Comparison of ENCODE assay signal across 31 cellular contexts in genomic region chr15:94587071-94587470, GRCh38.
"Had no signal": no experiment of that assay in that cellular context is flagged by ENCODE, and none has a peak within 500 bp of the region (broad histone marks: within the 10 kb centered on the region; RNA-seq: fewer than 3 reads in every experiment).

No MANE protein-coding gene starts in this region.

- DNase-seq: activated B cell treated with CpG ODN at 0.5 μM for 24 hours; activated CD4-positive, alpha-beta memory T cell treated with anti-CD3 and anti-CD28 coated beads for 36 hours; activated CD4-positive, alpha-beta T cell treated with anti-CD3 and anti-CD28 coated beads for 48 hours; activated CD8-positive, alpha-beta memory T cell treated with anti-CD3 and anti-CD28 coated beads, Interleukin-2, amount 10 ng/mL, durations not matched to agents 7 days and 5 days; activated CD8-positive, alpha-beta memory T cell treated with anti-CD3 and anti-CD28 coated beads, Interleukin-2, amount 50 U/mL, for 4 hours; activated CD8-positive, alpha-beta T cell treated with anti-CD3 and anti-CD28 coated beads, Interleukin-2, amount 10 ng/mL, durations not matched to agents 7 days and 5 days; activated effector memory CD4-positive, alpha-beta T cell treated with anti-CD3 and anti-CD28 coated beads, Interleukin-2, amount 50 U/mL, for 16 hours; activated naive CD4-positive, alpha-beta T cell treated with anti-CD3 and anti-CD28 coated beads for 36 hours; activated naive CD8-positive, alpha-beta T cell treated with anti-CD3 and anti-CD28 coated beads for 36 hours; activated naive CD8-positive, alpha-beta T cell treated with anti-CD3 and anti-CD28 coated beads, Interleukin-2, amount 50 U/mL, for 24 hours; activated T-cell treated with anti-CD3 and anti-CD28 coated beads, Interleukin-2, amount 50 U/mL, for 1 hour; activated T-cell treated with anti-CD3 and anti-CD28 coated beads, Interleukin-2, amount 50 U/mL, for 48 hours; adrenal gland; amygdala; aorta; body of pancreas; central memory CD4-positive, alpha-beta T cell; cerebellar nuclear complex; colonic mucosa; effector CD8-positive, alpha-beta T cell; esophagus squamous epithelium; T-helper 1 cell; T-helper 17 cell; T1000; WERI-Rb-1 had no signal

- H3K27me3 ChIP-seq: adrenal gland, body of pancreas, colonic mucosa, esophagus squamous epithelium had no signal

- H3K27ac Mint-ChIP-seq: activated B cell treated with CpG ODN at 0.5 μM for 24 hours; activated CD4-positive, alpha-beta memory T cell treated with anti-CD3 and anti-CD28 coated beads for 36 hours; activated CD8-positive, alpha-beta memory T cell treated with anti-CD3 and anti-CD28 coated beads, Interleukin-2, amount 10 ng/mL, durations not matched to agents 7 days and 5 days; activated CD8-positive, alpha-beta T cell treated with anti-CD3 and anti-CD28 coated beads, Interleukin-2, amount 10 ng/mL, durations not matched to agents 7 days and 5 days; activated naive CD4-positive, alpha-beta T cell treated with anti-CD3 and anti-CD28 coated beads for 36 hours; activated naive CD4-positive, alpha-beta T cell treated with anti-CD3 and anti-CD28 coated beads, Interleukin-2, amount 50 U/mL, for 24 hours; activated naive CD8-positive, alpha-beta T cell treated with anti-CD3 and anti-CD28 coated beads for 36 hours; activated naive CD8-positive, alpha-beta T cell treated with anti-CD3 and anti-CD28 coated beads, Interleukin-2, amount 50 U/mL, for 24 hours; activated T-helper 1 cell treated with anti-CD3 and anti-CD28 coated beads, Interleukin-12 subunit alpha, Interleukin-12 subunit beta, Interleukin-2, Interleukin-4 antibody, amounts not matched to agents 30 ng/mL and 10 ng/mL and 1 ng/mL, durations not matched to agents 14 hours and 24 hours and 36 hours; activated T-helper 2 cell treated with anti-CD3 and anti-CD28 coated beads, Interferon-gamma antibody, Interleukin-2, Interleukin-4, amounts not matched to agents 10 μg/mL and 5 μg/mL and 100 μg/mL, durations not matched to agents 14 hours and 24 hours and 36 hours; T-helper 17 cell; T-helper 2 cell treated with Interferon-gamma antibody and Interleukin-4, amounts not matched to agents 5 μg/mL and 100 μg/mL, for 36 hours had no signal

- H3K9me3 Mint-ChIP-seq: activated B cell treated with CpG ODN at 0.5 μM for 24 hours; activated CD4-positive, alpha-beta memory T cell treated with anti-CD3 and anti-CD28 coated beads for 36 hours; activated naive CD4-positive, alpha-beta T cell treated with anti-CD3 and anti-CD28 coated beads for 36 hours; activated naive CD4-positive, alpha-beta T cell treated with anti-CD3 and anti-CD28 coated beads, Interleukin-2, amount 50 U/mL, for 24 hours; activated naive CD8-positive, alpha-beta T cell treated with anti-CD3 and anti-CD28 coated beads for 36 hours; activated naive CD8-positive, alpha-beta T cell treated with anti-CD3 and anti-CD28 coated beads, Interleukin-2, amount 50 U/mL, for 24 hours; activated T-helper 2 cell treated with anti-CD3 and anti-CD28 coated beads, Interferon-gamma antibody, Interleukin-2, Interleukin-4, amounts not matched to agents 10 μg/mL and 5 μg/mL and 100 μg/mL, durations not matched to agents 14 hours and 24 hours and 36 hours; T-helper 2 cell treated with Interferon-gamma antibody and Interleukin-4, amounts not matched to agents 5 μg/mL and 100 μg/mL, for 36 hours had no signal

- H3K4me3 Mint-ChIP-seq: activated B cell treated with CpG ODN at 0.5 μM for 24 hours; activated CD4-positive, alpha-beta memory T cell treated with anti-CD3 and anti-CD28 coated beads for 36 hours; activated CD8-positive, alpha-beta memory T cell treated with anti-CD3 and anti-CD28 coated beads, Interleukin-2, amount 10 ng/mL, durations not matched to agents 7 days and 5 days; activated CD8-positive, alpha-beta T cell treated with anti-CD3 and anti-CD28 coated beads, Interleukin-2, amount 10 ng/mL, durations not matched to agents 7 days and 5 days; activated naive CD4-positive, alpha-beta T cell treated with anti-CD3 and anti-CD28 coated beads for 36 hours; activated naive CD4-positive, alpha-beta T cell treated with anti-CD3 and anti-CD28 coated beads, Interleukin-2, amount 50 U/mL, for 24 hours; activated naive CD8-positive, alpha-beta T cell treated with anti-CD3 and anti-CD28 coated beads for 36 hours; activated naive CD8-positive, alpha-beta T cell treated with anti-CD3 and anti-CD28 coated beads, Interleukin-2, amount 50 U/mL, for 24 hours; activated T-helper 1 cell treated with anti-CD3 and anti-CD28 coated beads, Interleukin-12 subunit alpha, Interleukin-12 subunit beta, Interleukin-2, Interleukin-4 antibody, amounts not matched to agents 30 ng/mL and 10 ng/mL and 1 ng/mL, durations not matched to agents 14 hours and 24 hours and 36 hours; T-helper 17 cell; T-helper 2 cell treated with Interferon-gamma antibody and Interleukin-4, amounts not matched to agents 5 μg/mL and 100 μg/mL, for 36 hours had no signal

- H3K9me3 ChIP-seq: adrenal gland, body of pancreas, colonic mucosa, esophagus squamous epithelium had no signal

- ATAC-seq: activated CD4-positive, CD25-positive, alpha-beta regulatory T cell treated with anti-CD3 and anti-CD28 coated beads, Interleukin-2, amount 50 U/mL, for 24 hours; activated CD8-positive, alpha-beta memory T cell treated with anti-CD3 and anti-CD28 coated beads, Interleukin-2, amount 10 ng/mL, durations not matched to agents 7 days and 5 days; activated CD8-positive, alpha-beta T cell treated with anti-CD3 and anti-CD28 coated beads, Interleukin-2, amount 10 ng/mL, durations not matched to agents 7 days and 5 days; activated naive CD8-positive, alpha-beta T cell treated with anti-CD3 and anti-CD28 coated beads, Interleukin-2, amount 50 U/mL, for 24 hours; body of pancreas; T-helper 17 cell had no signal

- H3K27ac ChIP-seq: adrenal gland, body of pancreas, colonic mucosa, epithelial cell of prostate, esophagus squamous epithelium, WERI-Rb-1 had no signal

- H3K4me3 ChIP-seq: adrenal gland, body of pancreas, colonic mucosa, esophagus squamous epithelium had no signal

- H3K36me3 ChIP-seq: adrenal gland, colonic mucosa, esophagus squamous epithelium, WERI-Rb-1 had no signal

- H3K36me3 Mint-ChIP-seq: activated CD4-positive, alpha-beta memory T cell treated with anti-CD3 and anti-CD28 coated beads for 36 hours; activated CD8-positive, alpha-beta memory T cell treated with anti-CD3 and anti-CD28 coated beads, Interleukin-2, amount 10 ng/mL, durations not matched to agents 7 days and 5 days; activated naive CD4-positive, alpha-beta T cell treated with anti-CD3 and anti-CD28 coated beads, Interleukin-2, amount 50 U/mL, for 24 hours; activated naive CD8-positive, alpha-beta T cell treated with anti-CD3 and anti-CD28 coated beads for 36 hours had no signal

- H3K4me1 ChIP-seq: adrenal gland, body of pancreas, colonic mucosa, esophagus squamous epithelium had no signal
